Comparison of ENCODE assay signal across 31 cellular contexts in genomic region chr6:21494505-21494904, GRCh38.
"Had no signal": no experiment of that assay in that cellular context is flagged by ENCODE, and none has a peak within 500 bp of the region (broad histone marks: within the 10 kb centered on the region; RNA-seq: fewer than 3 reads in every experiment).

No MANE protein-coding gene starts in this region.

- H3K27ac ChIP-seq: dorsolateral prefrontal cortex, esophagus muscularis mucosa, foreskin keratinocyte, gastroesophageal sphincter, heart left ventricle, hepatocyte, left lung, parathyroid adenoma, suprapubic skin, transverse colon, upper lobe of right lung had no signal

- FAIRE-seq: colon, endothelial cell of umbilical vein, islet of Langerhans had no signal

- H3K9me3 ChIP-seq: esophagus muscularis mucosa, gastroesophageal sphincter, heart left ventricle, left lung, mucosa of descending colon, suprapubic skin, transverse colon, upper lobe of right lung had no signal

- H3K27ac Mint-ChIP-seq: mesothelial cell of epicardium; natural killer cell treated with Interleukin-12 subunit alpha and Interleukin-12 subunit beta and Interleukin-15 and Interleukin-18, amount 100 ng/mL, for 72 hours; progenitor cell of endocrine pancreas; stimulated activated naive CD8-positive, alpha-beta T cell treated with anti-CD3 and anti-CD28 coated beads, Interleukin-15, amount 100 ng/mL, for 72 hours had no signal

- H3K27me3 Mint-ChIP-seq: progenitor cell of endocrine pancreas; stimulated activated naive CD8-positive, alpha-beta T cell treated with anti-CD3 and anti-CD28 coated beads, Interleukin-15, amount 100 ng/mL, for 72 hours had no signal

- H3K79me2 ChIP-seq: hepatocyte, parathyroid adenoma had no signal

- H3K4me3 Mint-ChIP-seq: mesothelial cell of epicardium; naive B cell; natural killer cell treated with Interleukin-12 subunit alpha and Interleukin-12 subunit beta and Interleukin-15 and Interleukin-18, amount 100 ng/mL, for 72 hours; neural crest cell; stimulated activated naive CD8-positive, alpha-beta T cell treated with anti-CD3 and anti-CD28 coated beads, Interleukin-15, amount 100 ng/mL, for 72 hours had no signal

- H3K4me1 Mint-ChIP-seq: naive B cell; neural crest cell; stimulated activated naive CD8-positive, alpha-beta T cell treated with anti-CD3 and anti-CD28 coated beads, Interleukin-15, amount 100 ng/mL, for 72 hours had no signal

- H3K9me3 Mint-ChIP-seq: mesothelial cell of epicardium; natural killer cell treated with Interleukin-12 subunit alpha and Interleukin-12 subunit beta and Interleukin-15 and Interleukin-18, amount 100 ng/mL, for 72 hours; stimulated activated naive CD8-positive, alpha-beta T cell treated with anti-CD3 and anti-CD28 coated beads, Interleukin-15, amount 100 ng/mL, for 72 hours had no signal

- DNase-seq: dorsolateral prefrontal cortex; effector CD8-positive, alpha-beta T cell; foreskin keratinocyte; heart left ventricle; left cardiac atrium; left lung; mesenchymal stem cell; mucosa of descending colon; naive B cell; stimulated activated CD4-positive, alpha-beta T cell treated with anti-CD3 and anti-CD28 coated beads, Interleukin-12 subunit alpha, Interleukin-12 subunit beta, amount 100 ng/mL, for 4 hours; stimulated activated CD4-positive, alpha-beta T cell treated with anti-CD3 and anti-CD28 coated beads, Interleukin-1b, Interleukin-23, amount 100 ng/mL, for 48 hours; stimulated activated CD4-positive, alpha-beta T cell treated with anti-CD3 and anti-CD28 coated beads, Interleukin-4, amount 100 ng/mL, for 1 hour; stimulated activated CD8-positive, alpha-beta memory T cell treated with anti-CD3 and anti-CD28 coated beads, Interleukin-4, amount 100 ng/mL, for 48 hours; stimulated activated naive CD4-positive, alpha-beta T cell; stimulated activated naive CD8-positive, alpha-beta T cell treated with anti-CD3 and anti-CD28 coated beads, Interleukin-15, amount 100 ng/mL, for 72 hours; transverse colon; upper lobe of right lung had no signal

- ATAC-seq: foreskin keratinocyte; gastroesophageal sphincter; heart left ventricle; left cardiac atrium; left lung; mucosa of descending colon; natural killer cell treated with Interleukin-12 subunit alpha and Interleukin-12 subunit beta and Interleukin-15 and Interleukin-18, amount 100 ng/mL, for 72 hours; sciatic nerve; stimulated activated naive CD8-positive, alpha-beta T cell treated with anti-CD3 and anti-CD28 coated beads, Interleukin-15, amount 100 ng/mL, for 72 hours; upper lobe of right lung had no signal

- H2AFZ ChIP-seq: hepatocyte, parathyroid adenoma had no signal

- H3K9ac ChIP-seq: parathyroid adenoma had no signal

- H3K27me3 ChIP-seq: dorsolateral prefrontal cortex, esophagus muscularis mucosa, foreskin keratinocyte, gastroesophageal sphincter, heart left ventricle, hepatocyte, left lung, suprapubic skin, transverse colon, upper lobe of right lung had no signal

- H3K4me2 ChIP-seq: hepatocyte, smooth muscle cell had no signal

- H3K36me3 ChIP-seq: esophagus muscularis mucosa, gastroesophageal sphincter, heart left ventricle, left lung, suprapubic skin, transverse colon, upper lobe of right lung had no signal

- H3K4me3 ChIP-seq: dorsolateral prefrontal cortex, esophagus muscularis mucosa, gastroesophageal sphincter, heart left ventricle, hepatocyte, left lung, mucosa of descending colon, smooth muscle cell, suprapubic skin, transverse colon, upper lobe of right lung had no signal

- H3K36me3 Mint-ChIP-seq: mesothelial cell of epicardium; naive B cell; natural killer cell treated with Interleukin-12 subunit alpha and Interleukin-12 subunit beta and Interleukin-15 and Interleukin-18, amount 100 ng/mL, for 72 hours had no signal

- H3K4me1 ChIP-seq: foreskin keratinocyte, gastroesophageal sphincter, heart left ventricle, left lung, parathyroid adenoma, upper lobe of right lung had no signal
